In the genomic region with DNA sequence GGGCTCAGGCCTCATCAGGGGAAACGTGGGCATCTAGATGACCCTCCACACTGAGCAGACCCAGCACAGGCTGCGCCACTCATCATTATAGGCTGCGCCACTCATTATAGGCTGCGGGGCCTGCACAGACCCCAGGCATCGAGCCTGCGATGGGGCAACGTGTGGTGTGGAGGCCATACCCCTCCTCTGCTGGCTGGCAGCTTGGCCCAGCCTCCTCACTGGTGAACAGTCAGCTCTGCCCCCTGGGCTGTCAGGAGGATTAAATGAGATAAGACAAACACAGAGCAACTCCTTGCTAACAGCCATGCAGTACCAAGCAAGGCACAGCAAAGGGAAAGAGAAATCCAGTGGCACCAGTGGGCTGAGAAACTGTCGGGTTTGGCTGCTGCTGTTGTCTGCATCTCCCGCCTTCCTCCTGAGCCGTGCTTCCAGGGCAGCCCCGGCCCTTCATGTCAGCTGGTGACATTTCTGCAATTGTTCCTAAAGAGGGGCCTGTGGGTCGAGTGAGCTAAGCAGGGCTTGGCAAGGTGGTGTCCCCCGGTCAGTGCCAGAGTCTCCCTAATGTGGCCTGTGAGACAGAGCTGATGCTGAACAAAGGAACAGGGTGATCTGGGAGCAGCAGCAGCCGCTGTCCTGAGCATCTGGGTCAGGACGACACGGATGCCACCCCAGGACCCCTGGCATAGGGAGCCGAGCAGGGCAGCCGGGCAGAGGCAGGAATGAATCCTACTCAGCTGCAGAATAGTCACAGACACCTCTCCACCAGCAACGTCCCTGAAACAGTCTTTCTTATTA, we compare ENCODE assay signal across 1 cellular context.
TF ChIP-seq lines count a peak whose summit lies in the region.

No MANE protein-coding gene starts in this region.

TF ChIP-seq in IMR-90, 13 proteins besides CTCF, POLR2A, EP300 and RAD21:
- TF ChIP-seq CHD1 (IDR thresholded peaks at IDR 0.05; ENCODE audit: low read depth, low read length) (no peak), CEBPB (IDR thresholded peaks at IDR 0.05; ENCODE audit: low read depth, low read length) (no peak), FOS (IDR thresholded peaks at IDR 0.05; ENCODE audit: low read depth, low read length) (no peak), RCOR1 (IDR thresholded peaks at IDR 0.05; ENCODE audit: insufficient replicate concordance, low read length) (no peak), MAFK (IDR thresholded peaks at IDR 0.05; ENCODE audit: low read depth, low read length) (no peak), BHLHE40 (IDR thresholded peaks at IDR 0.05; ENCODE audit: low read depth, low read length) (no peak), NFE2L2 (IDR thresholded peaks at IDR 0.05; ENCODE audit: low read depth, low read length) (no peak), RFX5 (IDR thresholded peaks at IDR 0.05; ENCODE audit: low read depth, low read length) (no peak), MXI1 (IDR thresholded peaks at IDR 0.05; ENCODE audit: borderline replicate concordance, low read depth, low read length) (no peak), SMC3 (IDR thresholded peaks at IDR 0.05; ENCODE audit: low read depth, low read length) (no peak), MAZ (IDR thresholded peaks at IDR 0.05; ENCODE audit: borderline replicate concordance, low read depth, low read length) (no peak)
- TF ChIP-seq, protein P1, sequence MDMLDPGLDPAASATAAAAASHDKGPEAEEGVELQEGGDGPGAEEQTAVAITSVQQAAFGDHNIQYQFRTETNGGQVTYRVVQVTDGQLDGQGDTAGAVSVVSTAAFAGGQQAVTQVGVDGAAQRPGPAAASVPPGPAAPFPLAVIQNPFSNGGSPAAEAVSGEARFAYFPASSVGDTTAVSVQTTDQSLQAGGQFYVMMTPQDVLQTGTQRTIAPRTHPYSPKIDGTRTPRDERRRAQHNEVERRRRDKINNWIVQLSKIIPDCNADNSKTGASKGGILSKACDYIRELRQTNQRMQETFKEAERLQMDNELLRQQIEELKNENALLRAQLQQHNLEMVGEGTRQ (IDR thresholded peaks at IDR 0.05; ENCODE audit: low read depth, low read length), result no peak
- TF ChIP-seq, protein P2, sequence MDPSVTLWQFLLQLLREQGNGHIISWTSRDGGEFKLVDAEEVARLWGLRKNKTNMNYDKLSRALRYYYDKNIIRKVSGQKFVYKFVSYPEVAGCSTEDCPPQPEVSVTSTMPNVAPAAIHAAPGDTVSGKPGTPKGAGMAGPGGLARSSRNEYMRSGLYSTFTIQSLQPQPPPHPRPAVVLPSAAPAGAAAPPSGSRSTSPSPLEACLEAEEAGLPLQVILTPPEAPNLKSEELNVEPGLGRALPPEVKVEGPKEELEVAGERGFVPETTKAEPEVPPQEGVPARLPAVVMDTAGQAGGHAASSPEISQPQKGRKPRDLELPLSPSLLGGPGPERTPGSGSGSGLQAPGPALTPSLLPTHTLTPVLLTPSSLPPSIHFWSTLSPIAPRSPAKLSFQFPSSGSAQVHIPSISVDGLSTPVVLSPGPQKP (IDR thresholded peaks at IDR 0.05; ENCODE audit: borderline replicate concordance, low read depth, low read length), result no peak
